In the genomic region with DNA sequence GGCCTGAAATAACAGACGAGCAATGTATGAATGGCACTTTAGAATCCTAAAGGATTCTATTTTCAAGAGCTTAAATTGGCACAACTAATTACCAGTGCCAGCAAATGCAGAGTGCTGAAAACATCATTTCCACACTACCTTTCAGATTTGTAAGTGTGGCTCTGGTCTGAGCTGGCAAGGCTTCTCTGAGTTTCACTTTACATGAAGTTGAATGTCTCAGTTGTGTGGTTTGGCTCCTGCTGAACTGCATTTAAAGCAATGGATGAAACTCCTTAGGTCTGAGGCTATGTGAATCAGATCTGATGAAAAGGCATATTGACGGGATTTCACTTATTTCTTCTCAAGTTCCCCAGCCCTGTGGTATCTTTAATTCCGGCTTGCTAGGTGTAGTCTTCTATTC, we compare ENCODE assay signal across 21 cellular contexts.
A peak's percentile ranks its signal among the peaks of the same experiment; 100 is the strongest.
DNase-seq lines count a peak whose midpoint lies in the region; ATAC-seq and TF ChIP-seq lines count a peak whose summit lies in the region.
"Had no signal": no experiment of that assay in that cellular context is flagged by ENCODE, and none has a peak within 500 bp of the region (broad histone marks: within the 10 kb centered on the region; RNA-seq: fewer than 3 reads in every experiment).

No MANE protein-coding gene starts in this region.

- no peaks in the 10 kb centered on the region for H3K9me3 ChIP-seq in fibroblast of lung (ENCODE audit: control insufficient read depth, insufficient read depth, low read depth, low read length)
- H3K9me3 ChIP-seq: BE2C, mucosa of descending colon, tibial artery had no signal

- H3K4me3 ChIP-seq in fibroblast of lung (replicated peaks in 1 of 4; ENCODE audit: control extremely low read depth in 1 of 4, insufficient read depth in 1 of 4, low read depth in 3 of 4, low read length in 4 of 4): no peak overlapping the region
- H3K4me3 ChIP-seq: mucosa of descending colon, tibial artery had no signal

- ATAC-seq in GM18867 (IDR thresholded peaks at IDR 0.05; ENCODE audit: unreplicated experiment): peak; percentile 38
- ATAC-seq: activated T-helper 17 cell treated with anti-CD3 and anti-CD28 coated beads, Interleukin-2, amount 50 U/mL, for 72 hours; HCT116; HepG2; left ventricle myocardium superior; mucosa of descending colon; stimulated activated naive B cell treated with anti-CD40 and anti-IgM and Interleukin-4, amounts not matched to agents 10 μg/mL and 1 μg/mL and 100 μg/mL, for 72 hours had no signal

- H3K4me2 ChIP-seq in fibroblast of lung (ENCODE audit: extremely low read depth, insufficient read depth, low read length): no peak overlapping the region

- no peaks in the 10 kb centered on the region for H3K27me3 ChIP-seq in fibroblast of lung (ENCODE audit: control insufficient read depth, insufficient read depth, low read length)
- H3K27me3 ChIP-seq: BE2C, tibial artery had no signal

- H3K36me3 ChIP-seq in fibroblast of lung (ENCODE audit: control insufficient read depth, insufficient read depth, low read length): no peaks in the 10 kb centered on the region
- H3K36me3 ChIP-seq: BE2C, tibial artery had no signal

- DNase-seq in RPMI7951 (ENCODE audit: low read depth): peak; percentile 71
- DNase-seq in fibroblast of lung (ENCODE audit: low read depth in 2 of 2): peak; percentile 21 to 68
- DNase-seq in stromal cell of bone marrow (ENCODE audit: low read depth): peak; percentile 65
- no peak for DNase-seq in COLO829 (ENCODE audit: low spot score)
- DNase-seq in NCI-H1694 treated with DMSO at 0.1 percent for 48 hours (lab: John Stamatoyannopoulos, UW): no peak
- DNase-seq in KG1 (lab: John Stamatoyannopoulos, UW): no peak
- DNase-seq: activated CD4-positive, alpha-beta T cell treated with anti-CD3 and anti-CD28 coated beads for 4 hours; activated naive CD8-positive, alpha-beta T cell treated with anti-CD3 and anti-CD28 coated beads, Interleukin-2, amount 10 ng/mL, durations not matched to agents 7 days and 5 days; BE2C; glutamatergic neuron; left ventricle myocardium superior; mucosa of descending colon; NCI-H187 treated with DMSO at 0.1 percent for 48 hours; NCI-H510A treated with DMSO at 0.1 percent for 48 hours; stimulated activated naive B cell treated with anti-CD40 and anti-IgM and Interleukin-4, amounts not matched to agents 10 μg/mL and 1 μg/mL and 100 μg/mL, for 72 hours; tibial artery had no signal

- H4K20me1 ChIP-seq in fibroblast of lung (ENCODE audit: control insufficient read depth, extremely low read depth, insufficient read depth, low read length): no peaks in the 10 kb centered on the region

- H2AFZ ChIP-seq in fibroblast of lung (ENCODE audit: low read length): no peak overlapping the region

- no peak for TF ChIP-seq CTCF in fibroblast of lung (conservative IDR thresholded peaks at IDR 0.05 in 1 of 2, IDR thresholded peaks at IDR 0.05 in 1 of 2; ENCODE audit: low read depth in 1 of 2, low read length in 2 of 2)

- no peaks in the 10 kb centered on the region for H3K4me1 ChIP-seq in fibroblast of lung (ENCODE audit: control insufficient read depth, extremely low read depth, insufficient read depth, low read length)
- H3K4me1 ChIP-seq: BE2C, tibial artery had no signal

- H3K79me2 ChIP-seq in fibroblast of lung (ENCODE audit: control insufficient read depth, insufficient read depth, low read length): no peaks in the 10 kb centered on the region

- H3K9ac ChIP-seq in fibroblast of lung (ENCODE audit: insufficient read depth, low read length): no peak overlapping the region

- H3K27ac ChIP-seq in fibroblast of lung (ENCODE audit: insufficient read depth, low read length): no peak overlapping the region
- H3K27ac ChIP-seq: RWPE1, tibial artery had no signal

Comparison
In these comparisons a context has a peak if more than half of its experiments do, and no peak if none do; other contexts are left out.
1. DNase-seq: peak in RPMI7951 (single experiment), fibroblast of lung (2 of 2) and stromal cell of bone marrow (single experiment); none in COLO829 (single experiment), NCI-H1694 treated with DMSO at 0.1 percent for 48 hours (single experiment) and KG1 (single experiment).